ENCODE assay signal across 15 cellular contexts in genomic region chr3:50163572-50163971, GRCh38. TPM values are rescaled to one million over a fixed set of nuclear protein-coding genes. Genes with fewer than 3 reads are reported as not detected.
DNase-seq lines count a peak whose midpoint lies in the region; ATAC-seq, FAIRE-seq and TF ChIP-seq lines count a peak whose summit lies in the region.
"Had no signal": no experiment of that assay in that cellular context is flagged by ENCODE, and none has a peak within 500 bp of the region (broad histone marks: within the 10 kb centered on the region; RNA-seq: fewer than 3 reads in every experiment).

No MANE protein-coding gene starts in this region.

- peak; percentile 5 for FAIRE-seq in keratinocyte (lab: Jason Lieb, UNC)

- no peak for ATAC-seq in activated CD4-positive, alpha-beta T cell treated with anti-CD3 and anti-CD28 coated beads for 36 hours
- ATAC-seq in HG02571 (IDR thresholded peaks at IDR 0.05; ENCODE audit: unreplicated experiment), result no peak

- H3K27ac ChIP-seq in 22Rv1 (0 out of 2 replicates have a peak overlapping the region, but pooled peaks have one; percentile 30), Peyer's patch (peak overlapping the region in 3 of 4 donors; percentile 8 to 31 (median 18)), keratinocyte (ENCODE audit: control insufficient read depth, insufficient read depth, low read length) (peak overlapping the region; percentile 66), sigmoid colon (peak overlapping the region; percentile 86 to 91 (median 88))
- H3K27ac ChIP-seq: SJSA1 had no signal

- intact Hi-C loops in sigmoid colon (cut with DNase I), result no loop called here
- intact Hi-C loops in activated CD4-positive, alpha-beta T cell treated with anti-CD3 and anti-CD28 coated beads for 36 hours (cut with DNase I, micrococcal nuclease), result no loop called here

- H3K27me3 Mint-ChIP-seq in activated CD4-positive, alpha-beta T cell treated with anti-CD3 and anti-CD28 coated beads for 36 hours, result no peaks in the 10 kb centered on the region
- H3K27me3 Mint-ChIP-seq in activated CD4-positive, alpha-beta T cell treated with anti-CD3 and anti-CD28 coated beads, Interleukin-2, amount 10 ng/mL, durations not matched to agents 7 days and 5 days, result no peaks in the 10 kb centered on the region

- no peaks in the 10 kb centered on the region for H3K9me3 Mint-ChIP-seq in activated CD4-positive, alpha-beta T cell treated with anti-CD3 and anti-CD28 coated beads for 36 hours (ENCODE audit: low read depth)
- H3K9me3 Mint-ChIP-seq in activated CD4-positive, alpha-beta T cell treated with anti-CD3 and anti-CD28 coated beads, Interleukin-2, amount 10 ng/mL, durations not matched to agents 7 days and 5 days, result no peaks in the 10 kb centered on the region
- H3K9me3 Mint-ChIP-seq: activated naive CD4-positive, alpha-beta T cell treated with anti-CD3 and anti-CD28 coated beads, Interleukin-2, amount 50 U/mL, for 24 hours; central memory CD8-positive, alpha-beta T cell had no signal

- no peaks in the 10 kb centered on the region for H3K36me3 Mint-ChIP-seq in activated CD4-positive, alpha-beta T cell treated with anti-CD3 and anti-CD28 coated beads for 36 hours (ENCODE audit: low read depth)
- no peaks in the 10 kb centered on the region for H3K36me3 Mint-ChIP-seq in activated CD4-positive, alpha-beta T cell treated with anti-CD3 and anti-CD28 coated beads, Interleukin-2, amount 10 ng/mL, durations not matched to agents 7 days and 5 days (ENCODE audit: low read depth)
- H3K36me3 Mint-ChIP-seq: activated naive CD4-positive, alpha-beta T cell treated with anti-CD3 and anti-CD28 coated beads, Interleukin-2, amount 50 U/mL, for 24 hours had no signal

- peak overlapping the region; percentile 68 for H3K4me2 ChIP-seq in keratinocyte (ENCODE audit: control insufficient read depth, extremely low read depth, insufficient read depth, low read depth, low read length)

- TF ChIP-seq POLR2A in Peyer's patch (IDR thresholded peaks at IDR 0.05) (no peak), sigmoid colon (IDR thresholded peaks at IDR 0.05) (no peak)

- peaks cover 0 to 72% (median 6%) of the 10 kb centered on the region in 4 donors for H3K4me1 ChIP-seq in Peyer's patch
- peaks cover 99% of the 10 kb centered on the region for H3K4me1 ChIP-seq in keratinocyte (ENCODE audit: control insufficient read depth, extremely low read depth, insufficient read depth, low read length)
- H3K4me1 ChIP-seq in sigmoid colon, result peaks cover 0 to 100% (median 96%) of the 10 kb centered on the region in 4 donors
- H3K4me1 ChIP-seq: SJSA1 had no signal

- POLR2A ChIA-PET in activated CD4-positive, alpha-beta T cell treated with anti-CD3 and anti-CD28 coated beads for 36 hours (lab: Charles Lee), result no interaction called here
- POLR2A ChIA-PET in activated CD4-positive, alpha-beta T cell treated with anti-CD3 and anti-CD28 coated beads, Interleukin-2, amount 10 ng/mL, durations not matched to agents 7 days and 5 days (lab: Charles Lee), result no interaction called here

- CTCF ChIA-PET in activated CD4-positive, alpha-beta T cell treated with anti-CD3 and anti-CD28 coated beads for 36 hours (lab: Charles Lee), result no interaction called here
- CTCF ChIA-PET in activated CD4-positive, alpha-beta T cell treated with anti-CD3 and anti-CD28 coated beads, Interleukin-2, amount 10 ng/mL, durations not matched to agents 7 days and 5 days (lab: Charles Lee), result interaction anchor here (0.6 to 1.8 kb wide), 3 partner anchors 13 to 250 kb away, joined by 3 to 5 read pairs (median 3); no protein-coding TSS in a partner anchor

- dilution Hi-C loops in keratinocyte (cut with MboI; ENCODE audit: extremely low pct_ligation_motif_present, low sequenced_read_pairs), result no loop called here

- peaks cover 80% of the 10 kb centered on the region for H3K79me2 ChIP-seq in keratinocyte (ENCODE audit: control insufficient read depth, insufficient read depth, low read length)

- H3K4me3 ChIP-seq in Peyer's patch (no peak overlapping the region), keratinocyte (ENCODE audit: control insufficient read depth in 2 of 3, extremely low read depth in 1 of 3, insufficient read depth in 2 of 3, low read depth in 1 of 3, low read length in 3 of 3) (peak overlapping the region in 1 of 3 experiments; percentile 29), sigmoid colon (no peak overlapping the region)
- H3K4me3 ChIP-seq: SJSA1 had no signal

- H3K9me1 ChIP-seq in keratinocyte (ENCODE audit: control insufficient read depth, extremely low read depth, insufficient read depth, low read length), result peaks cover 11% of the 10 kb centered on the region

- peak overlapping the region; percentile 38 for H3K9ac ChIP-seq in keratinocyte (ENCODE audit: control insufficient read depth, extremely low read depth, insufficient read depth, low read length)

- H3K4me1 Mint-ChIP-seq in activated CD4-positive, alpha-beta T cell treated with anti-CD3 and anti-CD28 coated beads for 36 hours, result no peaks in the 10 kb centered on the region
- no peaks in the 10 kb centered on the region for H3K4me1 Mint-ChIP-seq in activated CD4-positive, alpha-beta T cell treated with anti-CD3 and anti-CD28 coated beads, Interleukin-2, amount 10 ng/mL, durations not matched to agents 7 days and 5 days
- H3K4me1 Mint-ChIP-seq: activated naive CD4-positive, alpha-beta T cell treated with anti-CD3 and anti-CD28 coated beads, Interleukin-2, amount 50 U/mL, for 24 hours; central memory CD8-positive, alpha-beta T cell had no signal

- H3K36me3 ChIP-seq in Peyer's patch (no peaks in the 10 kb centered on the region), keratinocyte (ENCODE audit: control insufficient read depth in 2 of 2, extremely low read depth in 1 of 2, insufficient read depth in 2 of 2, low read length in 2 of 2) (peaks cover 29 to 58% of the 10 kb centered on the region in 2 experiments), sigmoid colon (no peaks in the 10 kb centered on the region)
- H3K36me3 ChIP-seq: SJSA1 had no signal

- TF ChIP-seq CTCF in 22Rv1 (IDR thresholded peaks at IDR 0.05), result no peak
- TF ChIP-seq CTCF in Peyer's patch (IDR thresholded peaks at IDR 0.05), result no peak
- TF ChIP-seq CTCF in keratinocyte (optimal IDR thresholded peaks at IDR 0.05 in 1 of 3, IDR thresholded peaks at IDR 0.05 in 1 of 3, conservative IDR thresholded peaks at IDR 0.05 in 1 of 3; ENCODE audit: extremely low read depth in 1 of 3, insufficient read depth in 2 of 3, low read length in 3 of 3), result no peak
- no peak for TF ChIP-seq CTCF in sigmoid colon (IDR thresholded peaks at IDR 0.05)

- no peak for TF ChIP-seq EP300 in sigmoid colon (IDR thresholded peaks at IDR 0.05)

- no peaks in the 10 kb centered on the region for H4K20me1 ChIP-seq in keratinocyte (ENCODE audit: control insufficient read depth, extremely low read depth, insufficient read depth, low read length)

- no peaks in the 10 kb centered on the region for H3K27me3 ChIP-seq in Peyer's patch
- no peaks in the 10 kb centered on the region for H3K27me3 ChIP-seq in keratinocyte (ENCODE audit: control insufficient read depth, extremely low read depth, insufficient read depth, low read length)
- no peaks in the 10 kb centered on the region for H3K27me3 ChIP-seq in sigmoid colon
- H3K27me3 ChIP-seq: SJSA1 had no signal

- no peak overlapping the region for H2AFZ ChIP-seq in keratinocyte (ENCODE audit: control insufficient read depth, low read length)

- H3K9me3 ChIP-seq in Peyer's patch, result no peaks in the 10 kb centered on the region
- H3K9me3 ChIP-seq in keratinocyte (ENCODE audit: control insufficient read depth, low read depth, low read length), result no peaks in the 10 kb centered on the region
- H3K9me3 ChIP-seq in sigmoid colon, result no peaks in the 10 kb centered on the region
- H3K9me3 ChIP-seq: SJSA1 had no signal

- WGBS in sigmoid colon, 2 donors, result 75 to 81% methylated on average over 1 of the region's 1 CpG

- no peak overlapping the region for H3K27ac Mint-ChIP-seq in activated CD4-positive, alpha-beta T cell treated with anti-CD3 and anti-CD28 coated beads for 36 hours
- no peak overlapping the region for H3K27ac Mint-ChIP-seq in activated CD4-positive, alpha-beta T cell treated with anti-CD3 and anti-CD28 coated beads, Interleukin-2, amount 10 ng/mL, durations not matched to agents 7 days and 5 days
- H3K27ac Mint-ChIP-seq: activated naive CD4-positive, alpha-beta T cell treated with anti-CD3 and anti-CD28 coated beads, Interleukin-2, amount 50 U/mL, for 24 hours had no signal

- DNase-seq in Peyer's patch (no peak), keratinocyte (ENCODE audit: low read depth, low spot score) (no peak), sigmoid colon (no peak), NK-92 (lab: John Stamatoyannopoulos, UW; ENCODE audit: unreplicated experiment) (no peak)
- no peak for DNase-seq in activated CD4-positive, alpha-beta T cell treated with anti-CD3 and anti-CD28 coated beads for 36 hours
- no peak for DNase-seq in activated CD4-positive, alpha-beta T cell treated with anti-CD3 and anti-CD28 coated beads, Interleukin-2, amount 10 ng/mL, durations not matched to agents 7 days and 5 days
- DNase-seq: DMS53, KBM-7, NCI-H187 treated with DMSO at 0.1 percent for 48 hours, NCI-H82 had no signal

- no peak overlapping the region for H3K4me3 Mint-ChIP-seq in activated CD4-positive, alpha-beta T cell treated with anti-CD3 and anti-CD28 coated beads for 36 hours
- no peak overlapping the region for H3K4me3 Mint-ChIP-seq in activated CD4-positive, alpha-beta T cell treated with anti-CD3 and anti-CD28 coated beads, Interleukin-2, amount 10 ng/mL, durations not matched to agents 7 days and 5 days
- H3K4me3 Mint-ChIP-seq: activated naive CD4-positive, alpha-beta T cell treated with anti-CD3 and anti-CD28 coated beads, Interleukin-2, amount 50 U/mL, for 24 hours; central memory CD8-positive, alpha-beta T cell had no signal

RNA-seq across cellular contexts. Expression of gene SEMA3F, which starts 8.4 kb away (rescaled TPM):
- total RNA-seq in Peyer's patch (10 to 100 TPM; 21.2 to 41.0 (median 23.2) TPM), sigmoid colon (10 to 100 TPM in 1 of 4 donors, 1 to 10 TPM in 3; 5.1 to 11.4 (median 8.0) TPM)
- polyA plus RNA-seq in keratinocyte (72.8 to 115 TPM (median 102 TPM) in 3 replicates), sigmoid colon (10 to 100 TPM in 1 of 3 donors, 1 to 10 TPM in 1, under 1 TPM in 1; 0.60 to 12.3 (median 1.2) TPM)
- 60.9 TPM for polyA plus RNA-seq in keratinocyte (2011; ENCODE audit: low read depth)
- 49.7 and 82.2 TPM in 2 replicates for polyA plus RNA-seq in keratinocyte (2011; cell fraction: cytosol; rRNA removed)
- polyA plus RNA-seq in keratinocyte (2011; cell fraction: nucleus; rRNA removed), result 173 and 208 TPM in 2 replicates
- polyA plus RNA-seq in keratinocyte (2012; ENCODE audit: low replicate concordance), result 94.6 and 131 TPM in 2 replicates
- polyA minus RNA-seq in keratinocyte, result 197 to 339 TPM (median 220 TPM) in 3 replicates
- 180 TPM for polyA minus RNA-seq in keratinocyte (2011; cell fraction: cytosol; rRNA and poly(A)+ RNA removed)
- 209 and 249 TPM in 2 replicates for polyA minus RNA-seq in keratinocyte (2011; cell fraction: nucleus; rRNA and poly(A)+ RNA removed)
- under 1 TPM; 0.25 to 0.46 TPM for total RNA-seq in activated CD4-positive, alpha-beta T cell treated with anti-CD3 and anti-CD28 coated beads for 36 hours
- total RNA-seq in activated CD4-positive, alpha-beta T cell treated with anti-CD3 and anti-CD28 coated beads, Interleukin-2, amount 10 ng/mL, durations not matched to agents 7 days and 5 days, result not detected

RNA-seq across cellular contexts. Expression of gene GNAT1, which starts 27.8 kb away (rescaled TPM):
- not detected for total RNA-seq in Peyer's patch
- 0.05 to 0.12 TPM in 2 of 3 replicates, not detected in the other for polyA plus RNA-seq in keratinocyte
- polyA plus RNA-seq in keratinocyte (2011; ENCODE audit: low read depth), result not detected
- not detected in 2 replicates for polyA plus RNA-seq in keratinocyte (2011; cell fraction: cytosol; rRNA removed)
- polyA plus RNA-seq in keratinocyte (2011; cell fraction: nucleus; rRNA removed), result 0.40 and 0.56 TPM in 2 replicates
- polyA plus RNA-seq in keratinocyte (2012; ENCODE audit: low replicate concordance), result not detected in 2 replicates
- 0.13 to 0.86 TPM in 2 of 3 replicates, not detected in the other for polyA minus RNA-seq in keratinocyte
- polyA minus RNA-seq in keratinocyte (2011; cell fraction: cytosol; rRNA and poly(A)+ RNA removed), result not detected
- polyA minus RNA-seq in keratinocyte (2011; cell fraction: nucleus; rRNA and poly(A)+ RNA removed), result 0.32 and 0.47 TPM in 2 replicates
- total RNA-seq in sigmoid colon, result not detected
- polyA plus RNA-seq in sigmoid colon, result under 1 TPM in 1 of 3 donors, not detected in 2; 0.06 TPM
- under 1 TPM in 1 of 2 experiments, not detected in 1; 0.14 TPM for total RNA-seq in activated CD4-positive, alpha-beta T cell treated with anti-CD3 and anti-CD28 coated beads for 36 hours
- total RNA-seq in activated CD4-positive, alpha-beta T cell treated with anti-CD3 and anti-CD28 coated beads, Interleukin-2, amount 10 ng/mL, durations not matched to agents 7 days and 5 days, result not detected
- total RNA-seq: SJSA1 had no signal

RNA-seq across cellular contexts. Expression of gene SLC38A3, which starts 41.5 kb away (rescaled TPM):
- total RNA-seq in Peyer's patch (1 to 10 TPM in 1 of 4 donors, not detected in 3; 1.3 TPM), sigmoid colon (under 1 TPM in 1 of 4 donors, not detected in 3; 0.28 TPM)
- polyA plus RNA-seq in keratinocyte (not detected in 3 replicates), sigmoid colon (under 1 TPM in 1 of 3 donors, not detected in 2; 0.07 TPM)
- 0.22 TPM for polyA plus RNA-seq in keratinocyte (2011; ENCODE audit: low read depth)
- 0.02 and 0.12 TPM in 2 replicates for polyA plus RNA-seq in keratinocyte (2011; cell fraction: cytosol; rRNA removed)
- 0.12 and 0.36 TPM in 2 replicates for polyA plus RNA-seq in keratinocyte (2011; cell fraction: nucleus; rRNA removed)
- polyA plus RNA-seq in keratinocyte (2012; ENCODE audit: low replicate concordance), result 0.39 TPM in 1 of 2 replicates, not detected in the other
- not detected in 3 replicates for polyA minus RNA-seq in keratinocyte
- not detected for polyA minus RNA-seq in keratinocyte (2011; cell fraction: cytosol; rRNA and poly(A)+ RNA removed)
- 0.32 TPM in 1 of 2 replicates, not detected in the other for polyA minus RNA-seq in keratinocyte (2011; cell fraction: nucleus; rRNA and poly(A)+ RNA removed)
- under 1 TPM in 1 of 2 experiments, not detected in 1; 0.12 TPM for total RNA-seq in activated CD4-positive, alpha-beta T cell treated with anti-CD3 and anti-CD28 coated beads for 36 hours
- not detected for total RNA-seq in activated CD4-positive, alpha-beta T cell treated with anti-CD3 and anti-CD28 coated beads, Interleukin-2, amount 10 ng/mL, durations not matched to agents 7 days and 5 days
- total RNA-seq: SJSA1 had no signal

Comparison
In these comparisons a context has a peak if more than half of its experiments do, and no peak if none do; other contexts are left out.
1. H3K27ac ChIP-seq: peak in every context shown above with its lines; median percentile 88 in sigmoid colon; 66 in keratinocyte; 30 in 22Rv1; 18 in Peyer's patch.
2. RNA of gene SEMA3F, which starts 8.4 kb away (total RNA-seq): 21.2 to 41.0 TPM in Peyer's patch and 5.1 to 11.4 TPM in sigmoid colon; 0.25 to 0.46 TPM in activated CD4-positive, alpha-beta T cell treated with anti-CD3 and anti-CD28 coated beads for 36 hours and not detected in activated CD4-positive, alpha-beta T cell treated with anti-CD3 and anti-CD28 coated beads, Interleukin-2, amount 10 ng/mL, durations not matched to agents 7 days and 5 days; every median in the first group is over 4 times any median in the second.